ENCODE assay signal across 24 cellular contexts in genomic region chr1:178509608-178510007, GRCh38. TPM values are rescaled to one million over a fixed set of nuclear protein-coding genes. Genes with fewer than 3 reads are reported as not detected.
DNase-seq lines count a peak whose midpoint lies in the region; ATAC-seq, FAIRE-seq and TF ChIP-seq lines count a peak whose summit lies in the region.
"Had no signal": no experiment of that assay in that cellular context is flagged by ENCODE, and none has a peak within 500 bp of the region (broad histone marks: within the 10 kb centered on the region; RNA-seq: fewer than 3 reads in every experiment).

No MANE protein-coding gene starts in this region.

- H3K4me1 ChIP-seq in endodermal cell (ENCODE audit: control insufficient read depth, insufficient read depth, low read length), result peaks cover 5% of the 10 kb centered on the region
- H3K4me1 ChIP-seq in heart left ventricle, result peaks cover 0 to 29% (median 5%) of the 10 kb centered on the region in 12 donors
- no peaks in the 10 kb centered on the region for H3K4me1 ChIP-seq in kidney (ENCODE audit: control insufficient read depth in 1 of 2, insufficient read depth in 1 of 2, low read depth in 1 of 2, low read length in 2 of 2)
- H3K4me1 ChIP-seq in gastrocnemius medialis, result peaks cover 4 to 18% of the 10 kb centered on the region in 2 donors

- H3K9me3 ChIP-seq in endodermal cell (ENCODE audit: control insufficient read depth, low read length), result no peaks in the 10 kb centered on the region
- H3K9me3 ChIP-seq in heart left ventricle, result no peaks in the 10 kb centered on the region
- H3K9me3 ChIP-seq in kidney (ENCODE audit: control insufficient read depth in 1 of 2, low read length in 2 of 2), result no peaks in the 10 kb centered on the region
- H3K9me3 ChIP-seq in gastrocnemius medialis, result no peaks in the 10 kb centered on the region

- FAIRE-seq in kidney (lab: Jason Lieb, UNC), result no peak
- FAIRE-seq: D721Med, GM12892, GM18507 had no signal

- no peak overlapping the region for H3K27ac Mint-ChIP-seq in endodermal cell

- H3K4me3 Mint-ChIP-seq in endodermal cell, result no peak overlapping the region

- no peak for DNase-seq in endodermal cell
- peak in 3 of 5 donors; percentile 37 to 70 (median 68) for DNase-seq in heart left ventricle
- DNase-seq in kidney, result peak; percentile 14
- DNase-seq in gastrocnemius medialis, result peak in 1 of 2 donors; percentile 15
- no peak for DNase-seq in ecto neural progenitor cell (ENCODE audit: low spot score)
- DNase-seq: ACHN, AML-193, NCI-H1417 treated with DMSO at 0.1 percent for 48 hours, NCI-H187 treated with DMSO at 0.1 percent for 48 hours, NCI-H2227 treated with DMSO at 0.1 percent for 48 hours, NCI-H510A treated with DMSO at 0.1 percent for 48 hours, NCI-H774, PC-3 had no signal

- H3K36me3 ChIP-seq in endodermal cell (ENCODE audit: control insufficient read depth, insufficient read depth, low read length), result no peaks in the 10 kb centered on the region
- H3K36me3 ChIP-seq in heart left ventricle, result no peaks in the 10 kb centered on the region
- H3K36me3 ChIP-seq in kidney (ENCODE audit: control insufficient read depth in 1 of 2, insufficient read depth in 2 of 2, low read length in 2 of 2), result no peaks in the 10 kb centered on the region
- no peaks in the 10 kb centered on the region for H3K36me3 ChIP-seq in gastrocnemius medialis

- H3K36me3 Mint-ChIP-seq in endodermal cell (ENCODE audit: low read depth), result no peaks in the 10 kb centered on the region

- TF ChIP-seq CTCF in endodermal cell (conservative IDR thresholded peaks at IDR 0.05) (no peak), heart left ventricle (IDR thresholded peaks at IDR 0.05) (no peak), kidney (IDR thresholded peaks at IDR 0.05; ENCODE audit: borderline replicate concordance, extremely low read depth, insufficient read depth) (no peak), gastrocnemius medialis (IDR thresholded peaks at IDR 0.05 in 4 of 5, conservative IDR thresholded peaks at IDR 0.05 in 1 of 5) (no peak)

- H3K27me3 Mint-ChIP-seq in endodermal cell (ENCODE audit: insufficient read depth), result peaks cover 35% of the 10 kb centered on the region

- peaks cover 52% of the 10 kb centered on the region for H3K27me3 ChIP-seq in endodermal cell (ENCODE audit: control insufficient read depth, insufficient read depth, low read length, poor library complexity, severe bottlenecking)
- no peaks in the 10 kb centered on the region for H3K27me3 ChIP-seq in heart left ventricle
- no peaks in the 10 kb centered on the region for H3K27me3 ChIP-seq in gastrocnemius medialis

- peak; percentile 66 to 85 (median 74) for ATAC-seq in heart left ventricle
- ATAC-seq in gastrocnemius medialis, result peak; percentile 65 to 83
- no peak for ATAC-seq in GM21717 (IDR thresholded peaks at IDR 0.05; ENCODE audit: unreplicated experiment)
- ATAC-seq in GM21390 (IDR thresholded peaks at IDR 0.05; ENCODE audit: unreplicated experiment), result no peak
- ATAC-seq: PC-3 had no signal

- in situ Hi-C loops in gastrocnemius medialis (cut with MboI; ENCODE audit: low sequenced_read_pairs in 4 of 4), result loop anchor here in 3 of 4 donors (10.0 to 25.0 kb wide), 2 partner anchors 195 to 197 kb away; no protein-coding TSS in a partner anchor

- peaks cover 16% of the 10 kb centered on the region for H3K4me1 Mint-ChIP-seq in endodermal cell

- TF ChIP-seq POLR2A in heart left ventricle (IDR thresholded peaks at IDR 0.05), result no peak
- no peak for TF ChIP-seq POLR2A in gastrocnemius medialis (IDR thresholded peaks at IDR 0.05)

- no peak overlapping the region for H3K4me3 ChIP-seq in endodermal cell (ENCODE audit: low read length)
- no peak overlapping the region for H3K4me3 ChIP-seq in heart left ventricle
- H3K4me3 ChIP-seq in kidney (ENCODE audit: low read length in 2 of 2), result no peak overlapping the region
- H3K4me3 ChIP-seq in gastrocnemius medialis, result no peak overlapping the region

- intact Hi-C loops in heart left ventricle (cut with DNase I) (loop anchor here in 2 of 10 donors (10.0 kb wide), 2 partner anchors 205 to 475 kb away; no protein-coding TSS in a partner anchor), kidney (cut with DNase I) (loop anchor here (10.0 kb wide), 1 partner anchor 205 kb away; no protein-coding TSS in a partner anchor), gastrocnemius medialis (cut with DNase I; ENCODE audit: low total_unique reads) (no loop called here)

- WGBS in endodermal cell (ENCODE audit: insufficient coverage in 1 of 2, insufficient read length in 1 of 2), 2 experiments, result 78 to 84% methylated on average over 2 to 3 of the region's 3 CpGs
- 55 to 78% (median 66%) methylated on average over 3 of the region's 3 CpGs for WGBS in heart left ventricle, 4 donors

- H3K27ac ChIP-seq in endodermal cell (ENCODE audit: low read depth, low read length), result peak overlapping the region; percentile 52
- peak overlapping the region in 1 of 12 donors; percentile 35 for H3K27ac ChIP-seq in heart left ventricle
- H3K27ac ChIP-seq in kidney (ENCODE audit: low read depth in 2 of 2, low read length in 2 of 2), result no peak overlapping the region
- peak overlapping the region in 1 of 4 donors; percentile 49 for H3K27ac ChIP-seq in gastrocnemius medialis
- H3K27ac ChIP-seq: C4-2B, KMS-11, RWPE1 had no signal

- H3K9ac ChIP-seq in endodermal cell (ENCODE audit: extremely low read depth, low read length, poor library complexity, severe bottlenecking), result no peak overlapping the region
- H3K9ac ChIP-seq in kidney (ENCODE audit: low read length in 2 of 2), result no peak overlapping the region
- H3K9ac ChIP-seq: KMS-11 had no signal

- H3K9me3 Mint-ChIP-seq in endodermal cell, result no peaks in the 10 kb centered on the region

RNA-seq across cellular contexts. Expression of gene TEX35, which starts 3.3 kb away (rescaled TPM):
- not detected for total RNA-seq in endodermal cell
- not detected for polyA plus RNA-seq in endodermal cell (2013, experiment 1 of 2)
- not detected for polyA plus RNA-seq in endodermal cell (2013, experiment 2 of 2)
- not detected for total RNA-seq in heart left ventricle
- polyA plus RNA-seq in heart left ventricle, result not detected
- not detected for total RNA-seq in kidney
- not detected for polyA plus RNA-seq in kidney (ENCODE audit: insufficient read depth, low read depth, low replicate concordance)
- not detected for total RNA-seq in gastrocnemius medialis
- total RNA-seq: H4, HT-29, PC-3, SK-MEL-5 had no signal

RNA-seq across cellular contexts. Expression of gene CLEC20A, which starts 12.8 kb away (rescaled TPM):
- 1 to 10 TPM in 1 of 2 donors, under 1 TPM in 1; 0.33 to 1.5 TPM for total RNA-seq in endodermal cell
- polyA plus RNA-seq in endodermal cell (2013, experiment 1 of 2), result not detected
- not detected for polyA plus RNA-seq in endodermal cell (2013, experiment 2 of 2)
- total RNA-seq in heart left ventricle, result under 1 TPM in 1 of 9 donors, not detected in 8; 0.23 TPM
- polyA plus RNA-seq in heart left ventricle, result not detected
- total RNA-seq in kidney, result 0.47 TPM
- not detected for polyA plus RNA-seq in kidney (ENCODE audit: insufficient read depth, low read depth, low replicate concordance)
- not detected for total RNA-seq in gastrocnemius medialis
- total RNA-seq: H4, HT-29, PC-3, SK-MEL-5 had no signal

Comparison
In these comparisons a context has a peak if more than half of its experiments do, and no peak if none do; other contexts are left out.
1. DNase-seq: peak in heart left ventricle (3 of 5) and kidney (single experiment); none in endodermal cell (single experiment) and ecto neural progenitor cell (single experiment).
2. ATAC-seq: peak in heart left ventricle (4 of 4) and gastrocnemius medialis (2 of 2); none in GM21717 (single experiment) and GM21390 (single experiment).